10 cellular contexts compared by ENCODE assay signal in genomic region chr11:132312161-132312560, GRCh38.
A peak's percentile ranks its signal among the peaks of the same experiment; 100 is the strongest.
DNase-seq lines count a peak whose midpoint lies in the region; ATAC-seq, FAIRE-seq and TF ChIP-seq lines count a peak whose summit lies in the region.
"Had no signal": no experiment of that assay in that cellular context is flagged by ENCODE, and none has a peak within 500 bp of the region (broad histone marks: within the 10 kb centered on the region; RNA-seq: fewer than 3 reads in every experiment).

No MANE protein-coding gene starts in this region.

- H3K4me1 ChIP-seq in GM12878 (ENCODE audit: control insufficient read depth, insufficient read depth, low read length), result no peaks in the 10 kb centered on the region
- H3K4me1 ChIP-seq in right cardiac atrium (ENCODE audit: control insufficient read depth, insufficient read depth, low read length), result no peaks in the 10 kb centered on the region

- H3K4me3 ChIP-seq in AG10803 (ENCODE audit: low read length) (no peak overlapping the region), MG63 (no peak overlapping the region), GM12878 (no peak overlapping the region), kidney epithelial cell (ENCODE audit: low read depth, low read length) (no peak overlapping the region), right cardiac atrium (ENCODE audit: low read length) (no peak overlapping the region)

- peaks cover 5 to 9% of the 10 kb centered on the region in 2 donors for H3K9me3 Mint-ChIP-seq in activated naive CD4-positive, alpha-beta T cell treated with anti-CD3 and anti-CD28 coated beads, Interleukin-2, amount 50 U/mL, for 72 hours

- TF ChIP-seq CTCF in AG10803 (conservative IDR thresholded peaks at IDR 0.05; ENCODE audit: low read length), result no peak
- no peak for TF ChIP-seq CTCF in GM12878 (IDR thresholded peaks at IDR 0.05 in 2 of 3, conservative IDR thresholded peaks at IDR 0.05 in 1 of 3; ENCODE audit: control insufficient read depth in 2 of 3, extremely low read depth in 1 of 3, insufficient read depth in 1 of 3, low read depth in 3 of 3, low read length in 3 of 3)
- no peak for TF ChIP-seq CTCF in kidney epithelial cell (IDR thresholded peaks at IDR 0.05; ENCODE audit: insufficient read depth, low read length, poor library complexity, severe bottlenecking)

- H3K27ac Mint-ChIP-seq in activated naive CD4-positive, alpha-beta T cell treated with anti-CD3 and anti-CD28 coated beads, Interleukin-2, amount 50 U/mL, for 72 hours, result no peak overlapping the region

- DNase-seq in AG10803 (ENCODE audit: low read depth) (peak; percentile 53), MG63 (peak; percentile 31), GM12878 (ENCODE audit: low read depth, low spot score) (no peak), kidney epithelial cell (ENCODE audit: low read depth) (peak; percentile 78), right cardiac atrium (no peak), mesenteric fat pad (ENCODE audit: low spot score) (no peak), NCI-H1436 treated with DMSO at 0.1 percent for 48 hours (lab: John Stamatoyannopoulos, UW) (no peak)
- DNase-seq in activated naive CD4-positive, alpha-beta T cell treated with anti-CD3 and anti-CD28 coated beads, Interleukin-2, amount 50 U/mL, for 72 hours (ENCODE audit: low spot score in 2 of 2), result no peak
- DNase-seq: Right ventricle myocardium superior had no signal

- intact Hi-C loops in GM12878 (cut with micrococcal nuclease; ENCODE audit: unreplicated experiment), result no loop called here
- intact Hi-C loops in right cardiac atrium (cut with DNase I), result loop anchor here in 2 of 4 donors (10.0 kb wide), 2 partner anchors 187 to 407 kb away; no protein-coding TSS in a partner anchor

- POLR2A ChIA-PET in GM12878 (lab: Charles Lee), result no interaction called here

- no peak overlapping the region for H3K4me2 ChIP-seq in GM12878 (ENCODE audit: control insufficient read depth, insufficient read depth)

- H3K36me3 ChIP-seq in MG63 (no peaks in the 10 kb centered on the region), GM12878 (ENCODE audit: control insufficient read depth in 2 of 2, insufficient read depth in 2 of 2, low read length in 1 of 2) (no peaks in the 10 kb centered on the region), kidney epithelial cell (ENCODE audit: control insufficient read depth, insufficient read depth, low read length) (no peaks in the 10 kb centered on the region)

- FAIRE-seq in GM12878 (lab: Jason Lieb, UNC), result peak; percentile 64

- ATAC-seq in GM12878, result peak; percentile 30; the same call in 1 of the 3 replicates
- ATAC-seq in right cardiac atrium, result no peak
- ATAC-seq in activated naive CD4-positive, alpha-beta T cell treated with anti-CD3 and anti-CD28 coated beads, Interleukin-2, amount 50 U/mL, for 72 hours, result no peak

- TF ChIP-seq EP300 in GM12878 (IDR thresholded peaks at IDR 0.05; ENCODE audit: borderline replicate concordance in 1 of 2, control insufficient read depth in 1 of 2, low read depth in 2 of 2, low read length in 2 of 2), result no peak

- H3K9me3 ChIP-seq in MG63 (no peaks in the 10 kb centered on the region), GM12878 (replicated peaks; ENCODE audit: control insufficient read depth, insufficient read depth, low read length) (no peaks in the 10 kb centered on the region), right cardiac atrium (ENCODE audit: control insufficient read depth, low read length) (no peaks in the 10 kb centered on the region)

- 87% methylated on average over 5 of the region's 5 CpGs for WGBS in GM12878 (ENCODE audit: insufficient coverage, insufficient replicate concordance, low lambda C conversion rate, missing lambda C conversion rate)
- 83% methylated on average over 5 of the region's 5 CpGs for WGBS in right cardiac atrium

- no peaks in the 10 kb centered on the region for H3K79me2 ChIP-seq in GM12878 (ENCODE audit: control insufficient read depth, insufficient read depth, low read length)

- TF ChIP-seq POLR2A in GM12878 (IDR thresholded peaks at IDR 0.05; ENCODE audit: low read depth, low read length), result no peak

- H3K27ac ChIP-seq in GM12878 (ENCODE audit: control insufficient read depth, insufficient read depth), result no peak overlapping the region
- H3K27ac ChIP-seq in right cardiac atrium (ENCODE audit: low read length), result no peak overlapping the region
- H3K27ac ChIP-seq: VCaP had no signal

- no peak overlapping the region for H2AFZ ChIP-seq in GM12878 (ENCODE audit: control insufficient read depth, low read depth, low read length)

- H3K36me3 Mint-ChIP-seq in activated naive CD4-positive, alpha-beta T cell treated with anti-CD3 and anti-CD28 coated beads, Interleukin-2, amount 50 U/mL, for 72 hours, result no peaks in the 10 kb centered on the region

- CTCF ChIA-PET in GM12878 (lab: Yijun Ruan, JAX), result interaction anchor here (0.5 to 5.4 kb wide), 18 partner anchors 8 to 628 kb away, joined by 3 to 54 read pairs (median 4); no protein-coding TSS in a partner anchor

- H3K9ac ChIP-seq in GM12878 (ENCODE audit: control insufficient read depth, insufficient read depth, low read length), result no peak overlapping the region

- no peaks in the 10 kb centered on the region for H3K27me3 ChIP-seq in MG63
- no peaks in the 10 kb centered on the region for H3K27me3 ChIP-seq in GM12878 (replicated peaks in 1 of 2; ENCODE audit: control insufficient read depth in 2 of 2, insufficient read depth in 2 of 2, low read length in 1 of 2)
- H3K27me3 ChIP-seq in kidney epithelial cell (ENCODE audit: control insufficient read depth, insufficient read depth, low read length), result no peaks in the 10 kb centered on the region
- H3K27me3 ChIP-seq in right cardiac atrium (ENCODE audit: control insufficient read depth, insufficient read depth), result no peaks in the 10 kb centered on the region

- TF ChIP-seq RAD21 in GM12878 (IDR thresholded peaks at IDR 0.05; ENCODE audit: insufficient read depth, low read depth, low read length), result no peak

- SMC1A ChIA-PET in GM12878 (lab: Charles Lee; ENCODE audit: uncharacterized antibody, unreplicated experiment), result interaction anchor here (0.9 to 1.9 kb wide), 3 partner anchors 26 to 90 kb away, joined by 3 to 5 read pairs (median 4); no protein-coding TSS in a partner anchor

- RAD21 ChIA-PET in GM12878 (lab: Charles Lee; ENCODE audit: unreplicated experiment), result interaction anchor here (0.8 to 0.9 kb wide), 2 partner anchors 14 to 20 kb away, joined by 3 read pairs; no protein-coding TSS in a partner anchor

- H4K20me1 ChIP-seq in GM12878 (ENCODE audit: control insufficient read depth, insufficient read depth), result no peaks in the 10 kb centered on the region

- in situ Hi-C loops in GM12878 (cut with MboI), result no loop called here

- no TSS peak for BruUV-seq in GM12878 (replicated peaks; lab: Mats Ljungman, UMichigan)

TF ChIP-seq in GM12878, 131 proteins besides CTCF, POLR2A, EP300 and RAD21 (continues in another document):
- TF ChIP-seq HDAC2 (IDR thresholded peaks at IDR 0.05) (no peak), NKRF (conservative IDR thresholded peaks at IDR 0.05) (no peak), IKZF1 (conservative IDR thresholded peaks at IDR 0.05) (no peak), ESRRA (IDR thresholded peaks at IDR 0.05; ENCODE audit: low read length) (no peak), MYC (IDR thresholded peaks at IDR 0.05; ENCODE audit: insufficient read depth, insufficient read length, insufficient replicate concordance, low read length, severe bottlenecking) (no peak)
- TF ChIP-seq, protein P1, sequence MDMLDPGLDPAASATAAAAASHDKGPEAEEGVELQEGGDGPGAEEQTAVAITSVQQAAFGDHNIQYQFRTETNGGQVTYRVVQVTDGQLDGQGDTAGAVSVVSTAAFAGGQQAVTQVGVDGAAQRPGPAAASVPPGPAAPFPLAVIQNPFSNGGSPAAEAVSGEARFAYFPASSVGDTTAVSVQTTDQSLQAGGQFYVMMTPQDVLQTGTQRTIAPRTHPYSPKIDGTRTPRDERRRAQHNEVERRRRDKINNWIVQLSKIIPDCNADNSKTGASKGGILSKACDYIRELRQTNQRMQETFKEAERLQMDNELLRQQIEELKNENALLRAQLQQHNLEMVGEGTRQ (IDR thresholded peaks at IDR 0.05; ENCODE audit: borderline replicate concordance, low read depth, low read length), result no peak
- TF ChIP-seq, protein P2, sequence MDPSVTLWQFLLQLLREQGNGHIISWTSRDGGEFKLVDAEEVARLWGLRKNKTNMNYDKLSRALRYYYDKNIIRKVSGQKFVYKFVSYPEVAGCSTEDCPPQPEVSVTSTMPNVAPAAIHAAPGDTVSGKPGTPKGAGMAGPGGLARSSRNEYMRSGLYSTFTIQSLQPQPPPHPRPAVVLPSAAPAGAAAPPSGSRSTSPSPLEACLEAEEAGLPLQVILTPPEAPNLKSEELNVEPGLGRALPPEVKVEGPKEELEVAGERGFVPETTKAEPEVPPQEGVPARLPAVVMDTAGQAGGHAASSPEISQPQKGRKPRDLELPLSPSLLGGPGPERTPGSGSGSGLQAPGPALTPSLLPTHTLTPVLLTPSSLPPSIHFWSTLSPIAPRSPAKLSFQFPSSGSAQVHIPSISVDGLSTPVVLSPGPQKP (IDR thresholded peaks at IDR 0.05; ENCODE audit: low read depth, low read length), result no peak

Comparison
In these comparisons a context has a peak if more than half of its experiments do, and no peak if none do; other contexts are left out.
1. DNase-seq: peak in AG10803 (single experiment), MG63 (single experiment) and kidney epithelial cell (single experiment); none in GM12878 (single experiment), right cardiac atrium (0 of 3), mesenteric fat pad (single experiment), NCI-H1436 treated with DMSO at 0.1 percent for 48 hours (single experiment) and activated naive CD4-positive, alpha-beta T cell treated with anti-CD3 and anti-CD28 coated beads, Interleukin-2, amount 50 U/mL, for 72 hours (0 of 2).